ENCODE assay signal across 1 cellular context in genomic region chr20:49100934-49101333, GRCh38.
TF ChIP-seq lines count a peak whose summit lies in the region.

No MANE protein-coding gene starts in this region.

TF ChIP-seq in K562, 482 proteins besides CTCF, POLR2A, EP300 and RAD21 (continued from another document):
- TF ChIP-seq THRB (CRISPR knock-in tag; conservative IDR thresholded peaks at IDR 0.05) (no peak), CEBPZ (IDR thresholded peaks at IDR 0.05; ENCODE audit: borderline replicate concordance, low read depth, low read length) (no peak), ZBTB34 (CRISPR knock-in tag; IDR thresholded peaks at IDR 0.05) (no peak), MEIS2 (IDR thresholded peaks at IDR 0.05; ENCODE audit: partially characterized antibody) (peak; percentile 10), RBM34 (IDR thresholded peaks at IDR 0.05; ENCODE audit: borderline replicate concordance, insufficient read depth, low read length) (no peak), TCF7L2 (IDR thresholded peaks at IDR 0.05; ENCODE audit: low read depth, low read length) (no peak), HES1 (IDR thresholded peaks at IDR 0.05; ENCODE audit: low read depth) (no peak), TAL1 (IDR thresholded peaks at IDR 0.05) (peak; percentile 52), TEAD1 (CRISPR knock-in tag; IDR thresholded peaks at IDR 0.05) (peak in 1 of 2 experiments; percentile 28; a peak in 1 of 4 replicates), ZNF79 (CRISPR knock-in tag; IDR thresholded peaks at IDR 0.05; ENCODE audit: low read depth) (no peak), ZNF318 (IDR thresholded peaks at IDR 0.05; ENCODE audit: borderline replicate concordance in 1 of 2, low read depth in 1 of 2) (peak in 1 of 2 experiments; percentile 49; a peak in 1 of 4 replicates), CSDE1 (IDR thresholded peaks at IDR 0.05) (no peak)
TF ChIP-seq in K562: peak in this region for 7.
